ENCODE assay signal across 17 cellular contexts in the genomic region with DNA sequence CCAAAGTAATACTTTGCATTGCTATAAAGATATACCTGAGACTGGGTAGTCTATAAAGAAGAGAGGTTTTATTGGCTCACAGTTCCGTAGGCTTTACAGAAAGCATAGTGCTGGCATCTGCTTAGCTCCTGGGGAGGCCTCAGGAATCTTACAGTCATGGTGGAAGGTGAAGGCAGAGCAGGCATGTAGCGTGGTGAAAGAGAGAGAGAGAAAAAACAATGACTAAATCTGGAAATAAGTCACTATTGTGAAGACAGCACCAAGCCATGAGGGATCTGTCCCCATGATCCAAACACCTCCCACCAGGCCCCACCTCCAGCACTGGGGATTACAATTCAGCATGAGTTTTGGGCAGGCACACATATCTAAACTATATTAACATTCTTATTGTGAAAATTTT.
"Had no signal": no experiment of that assay in that cellular context is flagged by ENCODE, and none has a peak within 500 bp of the region (broad histone marks: within the 10 kb centered on the region; RNA-seq: fewer than 3 reads in every experiment).

No MANE protein-coding gene starts in this region.

- H3K27me3 Mint-ChIP-seq: activated CD8-positive, alpha-beta memory T cell treated with anti-CD3 and anti-CD28 coated beads, Interleukin-2, amount 10 ng/mL, durations not matched to agents 7 days and 5 days; T-helper 17 cell had no signal

- H3K4me3 ChIP-seq: transverse colon, vagina had no signal

- H3K9me3 Mint-ChIP-seq: nephron progenitor cell had no signal

- H3K4me2 ChIP-seq: SK-N-SH had no signal

- H3K4me1 Mint-ChIP-seq: nephron progenitor cell, WTC11 had no signal

- H3K9me2 ChIP-seq: SK-N-SH had no signal

- H3K9me3 ChIP-seq: SK-N-SH, transverse colon, vagina had no signal

- H3K4me3 Mint-ChIP-seq: activated CD8-positive, alpha-beta memory T cell treated with anti-CD3 and anti-CD28 coated beads, Interleukin-2, amount 10 ng/mL, durations not matched to agents 7 days and 5 days; nephron progenitor cell; WTC11 had no signal

- H3K27me3 ChIP-seq: transverse colon, vagina had no signal

- DNase-seq: activated CD8-positive, alpha-beta memory T cell treated with anti-CD3 and anti-CD28 coated beads, Interleukin-2, amount 10 ng/mL, durations not matched to agents 7 days and 5 days; activated naive CD4-positive, alpha-beta T cell treated with Interleukin-2 at 50 U/mL for 16 hours; activated T-cell treated with anti-CD3 and anti-CD28 coated beads, Interleukin-2, amount 50 U/mL, for 48 hours; anterior cingulate cortex; dermis blood vessel endothelial cell; foreskin melanocyte; mesenchymal stem cell; nephron progenitor cell; occipital lobe; SK-N-SH; stimulated activated CD4-positive, alpha-beta T cell treated with anti-CD3 and anti-CD28 coated beads, Interleukin-4, amount 100 ng/mL, for 24 hours; stimulated activated naive CD8-positive, alpha-beta T cell treated with anti-CD3 and anti-CD28 coated beads, Interleukin-15, Interleukin-2, amounts not matched to agents 100 U/mL and 50 U/mL, for 24 hours; T-helper 17 cell; transverse colon had no signal

- H3K9ac ChIP-seq: SK-N-SH had no signal

- H3K36me3 ChIP-seq: vagina had no signal

- ATAC-seq: WTC11 had no signal

- H3K4me1 ChIP-seq: transverse colon had no signal

- H3K27ac Mint-ChIP-seq: activated CD8-positive, alpha-beta memory T cell treated with anti-CD3 and anti-CD28 coated beads, Interleukin-2, amount 10 ng/mL, durations not matched to agents 7 days and 5 days; nephron progenitor cell; T-helper 17 cell had no signal

- H3K27ac ChIP-seq: epithelial cell of prostate, transverse colon, vagina had no signal
